In the genomic region with DNA sequence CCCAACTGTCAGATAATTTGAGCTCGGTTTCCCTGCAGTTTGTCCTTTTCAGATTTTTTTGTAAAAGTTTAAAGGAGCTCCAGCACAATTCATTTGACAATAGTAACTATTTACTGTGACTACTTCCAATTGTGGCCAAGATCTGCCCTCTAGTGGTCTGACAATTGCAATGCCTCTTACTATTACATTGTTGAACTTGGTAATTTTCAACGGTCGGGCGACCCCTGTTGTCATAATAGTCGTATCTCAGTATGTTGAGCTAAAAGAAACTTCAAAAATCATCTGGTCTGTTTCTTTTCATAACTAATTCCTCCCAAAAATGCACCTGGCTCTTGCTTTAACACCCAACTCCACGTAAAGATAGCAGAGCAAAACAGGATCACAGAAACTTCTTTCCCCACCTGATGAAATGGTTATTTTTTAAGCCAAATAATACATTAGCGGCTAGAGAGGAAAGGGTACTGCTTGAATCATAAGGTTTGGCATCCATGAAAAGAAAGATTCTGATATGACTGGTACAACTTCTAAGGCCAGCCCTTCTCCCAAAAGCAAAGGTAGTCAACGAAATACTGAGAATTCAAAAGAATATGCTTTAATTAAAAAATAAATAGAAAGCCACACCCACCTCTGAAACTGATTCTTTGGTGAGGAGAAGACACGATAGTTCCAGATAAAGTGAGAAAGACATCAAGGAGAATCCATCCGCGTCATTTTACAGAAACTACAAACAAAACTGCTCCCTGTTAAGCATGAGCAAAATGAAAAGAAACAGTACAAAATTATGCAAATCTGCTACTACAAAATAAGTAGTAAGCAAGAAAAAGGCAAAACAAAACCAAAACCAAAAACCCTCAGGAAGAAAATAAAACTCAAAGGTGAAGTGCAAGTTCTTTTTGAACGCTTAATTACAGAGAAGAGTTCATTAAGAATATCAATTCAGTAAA, we compare ENCODE assay signal across 8 cellular contexts.
DNase-seq lines count a peak whose midpoint lies in the region; ATAC-seq and TF ChIP-seq lines count a peak whose summit lies in the region.

No MANE protein-coding gene starts in this region.

- in situ Hi-C loops in IMR-90 (cut with MboI; ENCODE audit: low sequenced_read_pairs), result loop anchor here (10.0 kb wide), 2 partner anchors 504 to 534 kb away; no protein-coding TSS in a partner anchor

- no TSS peak for BruUV-seq in IMR-90 (replicated peaks; lab: Mats Ljungman, UMichigan)

- peak; percentile 94 for DNase-seq in DMS53 treated with DMSO at 0.1 percent for 48 hours (lab: John Stamatoyannopoulos, UW; ENCODE audit: unreplicated experiment)
- DNase-seq in IMR-90, result peak; percentile 87
- DNase-seq in activated CD8-positive, alpha-beta memory T cell treated with anti-CD3 and anti-CD28 coated beads, Interleukin-2, amount 50 U/mL, for 48 hours, result peak; percentile 65
- peak; percentile 82 to 86 for DNase-seq in erythroblast (lab: John Stamatoyannopoulos, UW)
- DNase-seq in stimulated activated naive CD8-positive, alpha-beta T cell treated with anti-CD3 and anti-CD28 coated beads, Interleukin-15, Interleukin-2, amounts not matched to agents 100 U/mL and 50 U/mL, for 24 hours, result peak; percentile 71

- H3K27me3 Mint-ChIP-seq in nephron (ENCODE audit: low read depth), result peaks cover 20% of the 10 kb centered on the region

- no peak overlapping the region for H3K4ac ChIP-seq in IMR-90 (ENCODE audit: low read depth, low read length)

- no peak overlapping the region for H3K9ac ChIP-seq in IMR-90 (ENCODE audit: low read depth, low read length)
- H3K9ac ChIP-seq in OCI-LY3 (ENCODE audit: low read length), result no peak overlapping the region

- peak; percentile 93 for ATAC-seq in GM21576 (IDR thresholded peaks at IDR 0.05; ENCODE audit: unreplicated experiment)
- ATAC-seq in IMR-90 (ENCODE audit: low read depth), result peak; percentile 88
- ATAC-seq in stimulated activated naive CD8-positive, alpha-beta T cell treated with anti-CD3 and anti-CD28 coated beads, Interleukin-15, Interleukin-2, amounts not matched to agents 100 U/mL and 50 U/mL, for 24 hours, result peak; percentile 91

- intact Hi-C loops in IMR-90 (cut with micrococcal nuclease), result loop anchor here (1.0 to 10.0 kb wide), 7 partner anchors 287 to 834 kb away; partner anchors contain the start of gene FBXO38

- dilution Hi-C loops in IMR-90 (cut with HindIII; ENCODE audit: low sequenced_read_pairs, unreplicated experiment), result no loop called here

- H3K9me3 ChIP-seq in IMR-90 (ENCODE audit: control insufficient read depth, insufficient read depth, low read length) (no peaks in the 10 kb centered on the region), OCI-LY3 (ENCODE audit: insufficient read depth, low read length) (no peaks in the 10 kb centered on the region)

- H3K36me3 ChIP-seq in IMR-90 (ENCODE audit: control insufficient read depth, insufficient read depth, low read length) (no peaks in the 10 kb centered on the region), OCI-LY3 (replicated peaks; ENCODE audit: low read depth, low read length) (no peaks in the 10 kb centered on the region)

- H3K9me1 ChIP-seq in IMR-90 (ENCODE audit: insufficient read depth, low read length), result peaks cover 4% of the 10 kb centered on the region; the same call in 1 of the 2 replicates

- H3K79me2 ChIP-seq in OCI-LY3 (ENCODE audit: low read length), result no peaks in the 10 kb centered on the region

- TF ChIP-seq POLR2A in IMR-90 (IDR thresholded peaks at IDR 0.05; ENCODE audit: low read depth, low read length) (no peak), erythroblast (IDR thresholded peaks at IDR 0.05; ENCODE audit: low read length) (no peak)

- POLR2A ChIA-PET in IMR-90 (lab: Charles Lee; ENCODE audit: unreplicated experiment), result no interaction called here

- H3K4me1 Mint-ChIP-seq in nephron, result peaks cover 25% of the 10 kb centered on the region

- H3K27ac Mint-ChIP-seq in nephron, result no peak overlapping the region

- H3K18ac ChIP-seq in IMR-90 (ENCODE audit: low read depth, low read length), result no peak overlapping the region

- H4K91ac ChIP-seq in IMR-90 (ENCODE audit: insufficient read depth, low read depth, low read length), result no peak overlapping the region

- no peak overlapping the region for H3K23ac ChIP-seq in IMR-90 (ENCODE audit: low read depth, low read length)

- no peaks in the 10 kb centered on the region for H3K79me1 ChIP-seq in IMR-90 (ENCODE audit: low read depth in 1 of 2, low read length in 2 of 2)

- H2BK20ac ChIP-seq in IMR-90 (ENCODE audit: low read depth, low read length), result no peak overlapping the region

- H3K4me1 ChIP-seq in IMR-90 (ENCODE audit: control insufficient read depth, insufficient read depth, low read length) (peaks cover 11% of the 10 kb centered on the region), OCI-LY3 (ENCODE audit: low read length) (no peaks in the 10 kb centered on the region)

- H2BK15ac ChIP-seq in IMR-90 (ENCODE audit: low read depth, low read length), result no peak overlapping the region

- no peak overlapping the region for H3K14ac ChIP-seq in IMR-90 (replicated peaks; ENCODE audit: low read depth, low read length)

- H3K4me3 Mint-ChIP-seq in nephron, result no peak overlapping the region

- peak; percentile 100 for TF ChIP-seq CTCF in IMR-90 (conservative IDR thresholded peaks at IDR 0.05; ENCODE audit: low read depth, low read length)
- peak; percentile 95 for TF ChIP-seq CTCF in OCI-LY3 (IDR thresholded peaks at IDR 0.05; ENCODE audit: low read depth, low read length)
- peak; percentile 86 to 98 (median 97) for TF ChIP-seq CTCF in nephron (IDR thresholded peaks at IDR 0.05; ENCODE audit: unreplicated experiment in 3 of 3)

- H3K27ac ChIP-seq in IMR-90 (ENCODE audit: insufficient read depth, low read length) (no peak overlapping the region), OCI-LY3 (ENCODE audit: low read length) (no peak overlapping the region)

- H2BK120ac ChIP-seq in IMR-90 (ENCODE audit: low read depth, low read length), result no peak overlapping the region

- peak overlapping the region in 1 of 2 experiments; percentile 43; a peak in 1 of 4 replicates for H4K8ac ChIP-seq in IMR-90 (ENCODE audit: low read depth in 2 of 2, low read length in 2 of 2)

- CTCF ChIA-PET in IMR-90 (lab: Yijun Ruan, JAX), result interaction anchor here (0.5 to 2.6 kb wide), 53 partner anchors 9 to 873 kb away, joined by 3 to 59 read pairs (median 4); no protein-coding TSS in a partner anchor

- WGBS in IMR-90 (ENCODE audit: extremely low coverage in 2 of 2, insufficient read length in 1 of 2), 2 experiments, result no CpG with 5 or more reads among the region's 12 CpGs

- H3K56ac ChIP-seq in IMR-90 (ENCODE audit: extremely low read depth, insufficient read depth, low read length), result no peak overlapping the region

- H2AFZ ChIP-seq in IMR-90 (replicated peaks; ENCODE audit: low read length, poor library complexity), result no peak overlapping the region
- H2AFZ ChIP-seq in OCI-LY3 (ENCODE audit: low read depth, low read length), result no peak overlapping the region; the same call in 1 of the 2 replicates

- no peak overlapping the region for H2BK5ac ChIP-seq in IMR-90 (ENCODE audit: low read depth, low read length, poor library complexity, severe bottlenecking)

- no peak overlapping the region for H2AK5ac ChIP-seq in IMR-90 (ENCODE audit: low read depth, low read length)

- H4K20me1 ChIP-seq in IMR-90 (ENCODE audit: insufficient read depth, low read length) (no peaks in the 10 kb centered on the region), OCI-LY3 (ENCODE audit: insufficient read depth, low read length) (no peaks in the 10 kb centered on the region)

- no peak overlapping the region for H4K5ac ChIP-seq in IMR-90 (ENCODE audit: low read depth, low read length)

- H2AK9ac ChIP-seq in IMR-90 (replicated peaks; ENCODE audit: low read depth, low read length, poor library complexity), result no peak overlapping the region

- H3K27me3 ChIP-seq in IMR-90 (ENCODE audit: control insufficient read depth, insufficient read depth, low read length) (peaks cover 5% of the 10 kb centered on the region), OCI-LY3 (ENCODE audit: low read depth, low read length) (peaks cover 30% of the 10 kb centered on the region; the same call in 1 of the 2 replicates)

- no peaks in the 10 kb centered on the region for H3K9me3 Mint-ChIP-seq in nephron

- no peaks in the 10 kb centered on the region for H3K36me3 Mint-ChIP-seq in nephron (ENCODE audit: low read depth)

- H3K4me3 ChIP-seq in IMR-90 (ENCODE audit: insufficient read depth, low read depth, low read length) (no peak overlapping the region; the same call in 1 of the 2 replicates), OCI-LY3 (ENCODE audit: low read length) (peak overlapping the region; percentile 56)

- TF ChIP-seq RAD21 in IMR-90 (IDR thresholded peaks at IDR 0.05; ENCODE audit: low read length), result peak; percentile 87

- H3K4me2 ChIP-seq in IMR-90 (ENCODE audit: low read depth, low read length), result peak overlapping the region; percentile 63; the same call in 1 of the 2 replicates
- H3K4me2 ChIP-seq in OCI-LY3 (ENCODE audit: low read length), result peak overlapping the region; percentile 68

TF ChIP-seq in IMR-90, 13 proteins besides CTCF, POLR2A, EP300 and RAD21:
- TF ChIP-seq SMC3 (IDR thresholded peaks at IDR 0.05; ENCODE audit: low read depth, low read length) (peak; percentile 91), ELK1 (IDR thresholded peaks at IDR 0.05; ENCODE audit: borderline replicate concordance, low read depth, low read length) (no peak), CEBPB (IDR thresholded peaks at IDR 0.05; ENCODE audit: low read depth, low read length) (peak; percentile 34; the same call in 1 of the 2 replicates)
